ENCODE assay signal across 1 cellular context in the genomic region with DNA sequence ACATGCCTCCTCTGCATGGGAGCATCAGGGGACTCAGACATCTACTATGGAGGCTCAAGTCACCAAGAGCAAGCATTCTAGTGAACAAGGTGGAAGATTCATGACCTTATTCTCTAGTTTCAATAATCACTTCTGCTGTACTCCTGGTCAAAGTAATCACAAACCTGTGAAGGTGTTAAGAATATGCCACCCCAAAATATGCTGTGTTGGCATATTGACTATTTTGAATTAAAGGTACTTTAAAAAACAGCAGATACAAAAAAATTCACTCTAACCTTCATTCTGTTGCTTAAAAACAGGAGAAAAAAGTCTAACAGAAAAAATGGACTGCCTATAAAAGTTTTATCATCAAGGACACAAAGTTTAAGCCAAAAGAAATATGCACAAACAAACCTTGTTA.
TF ChIP-seq lines count a peak whose summit lies in the region.

No MANE protein-coding gene starts in this region.

TF ChIP-seq in A549, 52 proteins besides CTCF, POLR2A, EP300 and RAD21 (continued from another document):
- TF ChIP-seq, protein P1, sequence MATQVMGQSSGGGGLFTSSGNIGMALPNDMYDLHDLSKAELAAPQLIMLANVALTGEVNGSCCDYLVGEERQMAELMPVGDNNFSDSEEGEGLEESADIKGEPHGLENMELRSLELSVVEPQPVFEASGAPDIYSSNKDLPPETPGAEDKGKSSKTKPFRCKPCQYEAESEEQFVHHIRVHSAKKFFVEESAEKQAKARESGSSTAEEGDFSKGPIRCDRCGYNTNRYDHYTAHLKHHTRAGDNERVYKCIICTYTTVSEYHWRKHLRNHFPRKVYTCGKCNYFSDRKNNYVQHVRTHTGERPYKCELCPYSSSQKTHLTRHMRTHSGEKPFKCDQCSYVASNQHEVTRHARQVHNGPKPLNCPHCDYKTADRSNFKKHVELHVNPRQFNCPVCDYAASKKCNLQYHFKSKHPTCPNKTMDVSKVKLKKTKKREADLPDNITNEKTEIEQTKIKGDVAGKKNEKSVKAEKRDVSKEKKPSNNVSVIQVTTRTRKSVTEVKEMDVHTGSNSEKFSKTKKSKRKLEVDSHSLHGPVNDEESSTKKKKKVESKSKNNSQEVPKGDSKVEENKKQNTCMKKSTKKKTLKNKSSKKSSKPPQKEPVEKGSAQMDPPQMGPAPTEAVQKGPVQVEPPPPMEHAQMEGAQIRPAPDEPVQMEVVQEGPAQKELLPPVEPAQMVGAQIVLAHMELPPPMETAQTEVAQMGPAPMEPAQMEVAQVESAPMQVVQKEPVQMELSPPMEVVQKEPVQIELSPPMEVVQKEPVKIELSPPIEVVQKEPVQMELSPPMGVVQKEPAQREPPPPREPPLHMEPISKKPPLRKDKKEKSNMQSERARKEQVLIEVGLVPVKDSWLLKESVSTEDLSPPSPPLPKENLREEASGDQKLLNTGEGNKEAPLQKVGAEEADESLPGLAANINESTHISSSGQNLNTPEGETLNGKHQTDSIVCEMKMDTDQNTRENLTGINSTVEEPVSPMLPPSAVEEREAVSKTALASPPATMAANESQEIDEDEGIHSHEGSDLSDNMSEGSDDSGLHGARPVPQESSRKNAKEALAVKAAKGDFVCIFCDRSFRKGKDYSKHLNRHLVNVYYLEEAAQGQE (IDR thresholded peaks at IDR 0.05), result no peak
- TF ChIP-seq RCOR1 (IDR thresholded peaks at IDR 0.05; ENCODE audit: low read depth, low read length) (no peak), MAFK (IDR thresholded peaks at IDR 0.05; ENCODE audit: partially characterized antibody) (peak; percentile 74)
